ENCODE assay signal across 10 cellular contexts in the genomic region with DNA sequence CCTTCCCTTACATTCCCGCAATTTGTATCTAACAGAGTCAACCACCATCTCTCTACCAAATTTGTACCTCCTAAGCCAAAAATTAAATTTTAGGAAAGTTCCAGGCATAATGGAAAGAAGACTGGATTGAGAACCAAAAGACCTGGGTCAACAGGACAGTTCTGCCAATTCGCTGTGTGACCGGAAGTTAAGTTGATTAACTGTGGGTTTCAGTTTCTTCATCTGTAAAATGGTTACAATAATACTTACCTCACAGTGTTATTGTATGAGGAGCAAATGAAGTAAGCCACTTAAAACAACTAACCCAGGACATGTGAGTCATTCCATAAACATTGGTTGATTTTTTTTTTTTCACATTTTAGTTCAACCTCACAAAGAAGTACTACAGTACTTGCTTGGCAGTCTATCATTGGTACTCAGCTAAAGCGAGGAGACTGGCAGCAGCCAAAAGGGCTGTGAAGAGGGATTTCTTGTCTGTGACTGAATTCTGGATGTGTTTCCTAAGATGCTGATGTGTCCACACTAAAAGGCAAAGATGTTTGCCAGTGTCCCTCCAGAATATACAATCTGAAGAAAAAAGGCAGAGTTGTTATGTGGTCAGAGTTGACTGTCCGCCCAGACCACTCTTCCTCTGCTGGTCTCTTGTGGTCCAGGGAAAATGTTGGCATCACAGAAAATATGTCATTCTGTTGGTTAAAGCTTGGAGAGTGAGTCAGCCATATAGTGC.
DNase-seq lines count a peak whose midpoint lies in the region; ATAC-seq and TF ChIP-seq lines count a peak whose summit lies in the region.
"Had no signal": no experiment of that assay in that cellular context is flagged by ENCODE, and none has a peak within 500 bp of the region (broad histone marks: within the 10 kb centered on the region; RNA-seq: fewer than 3 reads in every experiment).

No MANE protein-coding gene starts in this region.

- H3K9me3 Mint-ChIP-seq in MCF 10A (ENCODE audit: unreplicated experiment): no peaks in the 10 kb centered on the region

- BruUV-seq in MCF 10A (replicated peaks; lab: Mats Ljungman, UMichigan): TSS peak; percentile 91

- H3K27ac ChIP-seq in breast epithelium (no peak overlapping the region), upper lobe of left lung (no peak overlapping the region)
- H3K27ac ChIP-seq: 22Rv1 had no signal

- H3K4me1 ChIP-seq in breast epithelium (no peaks in the 10 kb centered on the region), adipocyte (ENCODE audit: control insufficient read depth, insufficient read depth, low read length) (peaks cover 19% of the 10 kb centered on the region), upper lobe of left lung (no peaks in the 10 kb centered on the region)

- in situ Hi-C loops in KBM-7 (cut with MboI; ENCODE audit: low pct_unique_long_range_greater_than_20kb, low sequenced_read_pairs): no loop called here

- TF ChIP-seq CTCF in MCF 10A (IDR thresholded peaks at IDR 0.05; ENCODE audit: unreplicated experiment) (no peak), breast epithelium (IDR thresholded peaks at IDR 0.05) (no peak), foreskin fibroblast (IDR thresholded peaks at IDR 0.05; ENCODE audit: low read depth, low read length) (no peak), upper lobe of left lung (IDR thresholded peaks at IDR 0.05) (no peak)

- no peak overlapping the region for H3K4me3 Mint-ChIP-seq in MCF 10A (ENCODE audit: unreplicated experiment)

- TF ChIP-seq EP300 in upper lobe of left lung (IDR thresholded peaks at IDR 0.05): no peak

- POLR2A ChIA-PET in MCF 10A (lab: Yijun Ruan, JAX): interaction anchor here (0.6 to 1.0 kb wide), 2 partner anchors 190 to 198 kb away, joined by 3 read pairs; a partner anchor contains a TSS

- H3K9me3 ChIP-seq in breast epithelium (no peaks in the 10 kb centered on the region), adipocyte (ENCODE audit: control insufficient read depth, low read length) (peaks cover 5% of the 10 kb centered on the region), upper lobe of left lung (no peaks in the 10 kb centered on the region)

- H3K9ac ChIP-seq in adipocyte (ENCODE audit: low read length): no peak overlapping the region

- H3K36me3 Mint-ChIP-seq in MCF 10A (ENCODE audit: insufficient read depth, unreplicated experiment): no peaks in the 10 kb centered on the region

- no peak for TF ChIP-seq POLR2A in breast epithelium (IDR thresholded peaks at IDR 0.05)
- no peak for TF ChIP-seq POLR2A in upper lobe of left lung (IDR thresholded peaks at IDR 0.05)

- H3K4me3 ChIP-seq in breast epithelium (no peak overlapping the region), adipocyte (ENCODE audit: low read length) (no peak overlapping the region), foreskin fibroblast (ENCODE audit: low read depth in 1 of 2, low read length in 2 of 2) (no peak overlapping the region), upper lobe of left lung (no peak overlapping the region)

- ATAC-seq in upper lobe of left lung (ENCODE audit: low FRiP score in 2 of 2) (no peak), HG03520 (IDR thresholded peaks at IDR 0.05; ENCODE audit: unreplicated experiment) (no peak)

- H3K36me3 ChIP-seq in breast epithelium (no peaks in the 10 kb centered on the region), adipocyte (ENCODE audit: control insufficient read depth, insufficient read depth, low read length, severe bottlenecking) (no peaks in the 10 kb centered on the region), upper lobe of left lung (no peaks in the 10 kb centered on the region)

- peaks cover 10% of the 10 kb centered on the region for H3K27me3 Mint-ChIP-seq in MCF 10A (ENCODE audit: insufficient read depth, unreplicated experiment)

- DNase-seq in MCF 10A (ENCODE audit: unreplicated experiment) (peak; percentile 75), breast epithelium (ENCODE audit: low spot score in 2 of 2) (no peak), adipocyte (ENCODE audit: low read depth) (peak; percentile 45), foreskin fibroblast (peak; percentile 55 to 73), NCI-H1694 treated with DMSO at 0.1 percent for 48 hours (lab: John Stamatoyannopoulos, UW) (no peak), upper lobe of left lung (no peak), KBM-7 (no peak)
- DNase-seq: NCI-H2227 treated with DMSO at 0.1 percent for 48 hours had no signal

- H3K4me1 Mint-ChIP-seq in MCF 10A (ENCODE audit: insufficient read depth, unreplicated experiment): peaks cover 23% of the 10 kb centered on the region

- CTCF ChIA-PET in MCF 10A (lab: Yijun Ruan, JAX): interaction anchor here (0.6 kb wide), 1 partner anchor 284 kb away, joined by 4 read pairs; no protein-coding TSS in a partner anchor

- peak overlapping the region; percentile 4 for H3K27ac Mint-ChIP-seq in MCF 10A (ENCODE audit: low read depth, unreplicated experiment)

- intact Hi-C loops in MCF 10A (cut with micrococcal nuclease) (no loop called here), breast epithelium (cut with DNase I; ENCODE audit: low total_unique reads) (no loop called here)

- H3K27me3 ChIP-seq in breast epithelium: no peaks in the 10 kb centered on the region
- peaks cover 12% of the 10 kb centered on the region for H3K27me3 ChIP-seq in adipocyte (replicated peaks; ENCODE audit: control insufficient read depth, insufficient read depth, low read length)
- no peaks in the 10 kb centered on the region for H3K27me3 ChIP-seq in upper lobe of left lung

- whole genome bisulfite sequencing in upper lobe of left lung, 2 donors: 90% methylated on average over 5 of the region's 5 CpGs

Comparison
In these comparisons a context has a peak if more than half of its experiments do, and no peak if none do; other contexts are left out.
1. DNase-seq: peak in MCF 10A (single experiment), adipocyte (single experiment) and foreskin fibroblast (2 of 2); none in breast epithelium (0 of 2), NCI-H1694 treated with DMSO at 0.1 percent for 48 hours (single experiment), upper lobe of left lung (0 of 2) and KBM-7 (single experiment).